28 cellular contexts compared by ENCODE assay signal in the genomic region with DNA sequence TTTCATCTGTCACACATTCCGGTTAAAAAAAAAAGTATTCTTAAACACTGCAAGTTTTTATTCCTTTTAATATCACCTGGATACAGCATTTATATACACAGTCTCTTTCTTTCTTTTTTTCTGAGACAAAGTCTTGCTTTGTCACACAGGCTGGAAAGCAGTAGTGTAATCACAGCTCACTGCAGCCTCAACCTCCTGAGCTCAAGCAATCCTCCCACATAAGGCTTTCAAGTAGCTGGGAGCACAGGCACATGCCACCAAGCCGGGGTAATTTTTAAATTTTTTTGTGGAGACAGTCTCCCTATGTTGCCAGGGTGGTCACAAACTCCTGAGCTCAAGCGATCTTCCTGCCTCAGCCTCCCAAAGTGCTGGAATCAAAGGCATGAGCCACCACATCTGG. TPM values are rescaled to one million over a fixed set of nuclear protein-coding genes. Genes with fewer than 3 reads are reported as not detected.
"Had no signal": no experiment of that assay in that cellular context is flagged by ENCODE, and none has a peak within 500 bp of the region (broad histone marks: within the 10 kb centered on the region; RNA-seq: fewer than 3 reads in every experiment).

No MANE protein-coding gene starts in this region.

- H3K4me1 Mint-ChIP-seq: stimulated activated effector memory CD8-positive, alpha-beta T cell treated with anti-CD3 and anti-CD28 coated beads, Interleukin-12 subunit alpha, Interleukin-12 subunit beta, amount 100 ng/mL, for 72 hours; stimulated activated memory B cell treated with anti-CD40 and anti-IgM and Interleukin-4, amounts not matched to agents 10 μg/mL and 1 μg/mL and 100 μg/mL, for 72 hours; stimulated activated naive CD8-positive, alpha-beta T cell treated with anti-CD3 and anti-CD28 coated beads, Interleukin-15, amount 100 ng/mL, for 72 hours had no signal

- H3K4me3 Mint-ChIP-seq: stimulated activated effector memory CD8-positive, alpha-beta T cell treated with anti-CD3 and anti-CD28 coated beads, Interleukin-12 subunit alpha, Interleukin-12 subunit beta, amount 100 ng/mL, for 72 hours; stimulated activated memory B cell treated with anti-CD40 and anti-IgM and Interleukin-4, amounts not matched to agents 10 μg/mL and 1 μg/mL and 100 μg/mL, for 72 hours; stimulated activated naive B cell treated with anti-CD40 and anti-IgM and Interleukin-4, amounts not matched to agents 10 μg/mL and 1 μg/mL and 100 μg/mL, for 72 hours; stimulated activated naive CD8-positive, alpha-beta T cell treated with anti-CD3 and anti-CD28 coated beads, Interleukin-15, amount 100 ng/mL, for 72 hours; stimulated activated naive CD8-positive, alpha-beta T cell treated with anti-CD3 and anti-CD28 coated beads, Interleukin-15, Interleukin-2, amounts not matched to agents 100 ng/mL and 50 ng/mL, for 24 hours; type B pancreatic cell had no signal

- DNase-seq: stimulated activated CD4-positive, alpha-beta T cell treated with anti-CD3 and anti-CD28 coated beads, Interleukin-2, amount 100 ng/mL, for 48 hours; stimulated activated CD4-positive, alpha-beta T cell treated with anti-CD3 and anti-CD28 coated beads, Interleukin-4, amount 100 ng/mL, for 1 hour; stimulated activated CD4-positive, alpha-beta T cell treated with anti-CD3 and anti-CD28 coated beads, Interleukin-4, amount 100 ng/mL, for 24 hours; stimulated activated CD4-positive, alpha-beta T cell treated with anti-CD3 and anti-CD28 coated beads, Interleukin-4, amount 100 ng/mL, for 4 hours; stimulated activated CD8-positive, alpha-beta memory T cell treated with anti-CD3 and anti-CD28 coated beads, Interleukin-4, amount 100 ng/mL, for 48 hours; stimulated activated naive B cell treated with anti-CD40 and anti-IgM and Interleukin-4, amounts not matched to agents 10 μg/mL and 1 μg/mL and 100 μg/mL, for 72 hours; stimulated activated naive CD4-positive, alpha-beta T cell; stimulated activated naive CD4-positive, alpha-beta T cell treated with Interleukin-2 at 50 U/mL for 16 hours; stimulated activated naive CD8-positive, alpha-beta T cell treated with anti-CD3 and anti-CD28 coated beads, Interleukin-15, amount 100 ng/mL, for 72 hours; stimulated activated naive CD8-positive, alpha-beta T cell treated with anti-CD3 and anti-CD28 coated beads, Interleukin-15, Interleukin-2, amounts not matched to agents 100 U/mL and 50 U/mL, for 24 hours; stomach; substantia nigra; testis; thyroid gland; tibial artery; transverse colon; trophoblast cell; upper lobe of left lung; upper lobe of right lung; uterus had no signal

- H3K27ac Mint-ChIP-seq: stimulated activated effector memory CD8-positive, alpha-beta T cell treated with anti-CD3 and anti-CD28 coated beads, Interleukin-12 subunit alpha, Interleukin-12 subunit beta, amount 100 ng/mL, for 72 hours; stimulated activated naive B cell treated with anti-CD40 and anti-IgM and Interleukin-4, amounts not matched to agents 10 μg/mL and 1 μg/mL and 100 μg/mL, for 72 hours; stimulated activated naive CD8-positive, alpha-beta T cell treated with anti-CD3 and anti-CD28 coated beads, Interleukin-15, amount 100 ng/mL, for 72 hours; stimulated activated naive CD8-positive, alpha-beta T cell treated with anti-CD3 and anti-CD28 coated beads, Interleukin-15, Interleukin-2, amounts not matched to agents 100 ng/mL and 50 ng/mL, for 24 hours; type B pancreatic cell had no signal

- H3K9me3 ChIP-seq: stomach, suprapubic skin, testis, thoracic aorta, thyroid gland, tibial artery, tibial nerve, transverse colon, upper lobe of left lung, upper lobe of right lung, uterus, vagina had no signal

- H3K27me3 Mint-ChIP-seq: stimulated activated memory B cell treated with anti-CD40 and anti-IgM and Interleukin-4, amounts not matched to agents 10 μg/mL and 1 μg/mL and 100 μg/mL, for 72 hours; stimulated activated naive B cell treated with anti-CD40 and anti-IgM and Interleukin-4, amounts not matched to agents 10 μg/mL and 1 μg/mL and 100 μg/mL, for 72 hours; stimulated activated naive CD8-positive, alpha-beta T cell treated with anti-CD3 and anti-CD28 coated beads, Interleukin-15, amount 100 ng/mL, for 72 hours; stimulated activated naive CD8-positive, alpha-beta T cell treated with anti-CD3 and anti-CD28 coated beads, Interleukin-15, Interleukin-2, amounts not matched to agents 100 ng/mL and 50 ng/mL, for 24 hours; type B pancreatic cell had no signal

- ATAC-seq: stimulated activated effector memory CD8-positive, alpha-beta T cell treated with anti-CD3 and anti-CD28 coated beads, Interleukin-12 subunit alpha, Interleukin-12 subunit beta, amount 100 ng/mL, for 72 hours; stimulated activated memory B cell treated with anti-CD40 and anti-IgM and Interleukin-4, amounts not matched to agents 10 μg/mL and 1 μg/mL and 100 μg/mL, for 72 hours; stimulated activated naive B cell treated with anti-CD40 and anti-IgM and Interleukin-4, amounts not matched to agents 10 μg/mL and 1 μg/mL and 100 μg/mL, for 72 hours; stimulated activated naive CD8-positive, alpha-beta T cell treated with anti-CD3 and anti-CD28 coated beads, Interleukin-15, amount 100 ng/mL, for 72 hours; stimulated activated naive CD8-positive, alpha-beta T cell treated with anti-CD3 and anti-CD28 coated beads, Interleukin-15, Interleukin-2, amounts not matched to agents 100 U/mL and 50 U/mL, for 24 hours; upper lobe of right lung had no signal

RNA-seq across cellular contexts. Expression of a gene that starts 53.6 kb away (rescaled TPM):
- total RNA-seq: transverse colon, vagina had no signal
